Comparison of ENCODE assay signal across 1 cellular context in genomic region chr11:85874265-85874664, GRCh38.
TF ChIP-seq lines count a peak whose summit lies in the region.

No MANE protein-coding gene starts in this region.

TF ChIP-seq in IMR-90, 13 proteins besides CTCF, POLR2A, EP300 and RAD21 (continued from another document):
- TF ChIP-seq ELK1 (IDR thresholded peaks at IDR 0.05; ENCODE audit: borderline replicate concordance, low read depth, low read length) (no peak), MAFK (IDR thresholded peaks at IDR 0.05; ENCODE audit: low read depth, low read length) (no peak), CHD1 (IDR thresholded peaks at IDR 0.05; ENCODE audit: low read depth, low read length) (no peak)
